12 cellular contexts compared by ENCODE assay signal in the genomic region with DNA sequence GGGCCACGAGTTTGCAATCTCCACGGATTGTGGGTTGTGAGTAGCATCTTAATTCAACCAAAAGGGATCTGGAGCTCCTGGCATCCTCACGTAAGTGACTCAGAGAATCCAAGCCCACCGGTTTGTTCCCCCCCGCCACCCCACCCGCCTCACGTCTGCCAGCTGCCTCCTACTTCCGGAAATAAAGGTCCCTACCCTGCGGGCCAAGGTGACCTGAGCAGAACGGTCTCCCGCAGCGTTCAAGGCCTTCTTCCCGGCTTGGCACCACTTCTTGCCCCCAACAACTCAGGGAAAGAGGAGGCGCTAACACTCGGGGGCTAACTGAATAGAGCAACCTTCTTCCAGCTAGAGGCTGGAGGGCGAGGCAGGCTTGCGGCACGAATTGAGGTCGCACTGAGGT. TPM values are rescaled to one million over a fixed set of nuclear protein-coding genes. Genes with fewer than 3 reads are reported as not detected.
DNase-seq lines count a peak whose midpoint lies in the region; ATAC-seq, FAIRE-seq and TF ChIP-seq lines count a peak whose summit lies in the region.
"Had no signal": no experiment of that assay in that cellular context is flagged by ENCODE, and none has a peak within 500 bp of the region (broad histone marks: within the 10 kb centered on the region; RNA-seq: fewer than 3 reads in every experiment).

No MANE protein-coding gene starts in this region.

- H2AFZ ChIP-seq in astrocyte (ENCODE audit: low read depth, low read length) (peak overlapping the region; percentile 83), mesenchymal stem cell (ENCODE audit: low read depth, low read length) (no peak overlapping the region)

- no peaks in the 10 kb centered on the region for H4K20me1 ChIP-seq in astrocyte (ENCODE audit: insufficient read depth, low read length)

- H3K4me3 Mint-ChIP-seq in CD8-positive, alpha-beta memory T cell = peak overlapping the region in 5 of 7 donors; percentile 16 to 71 (median 60)
- no peak overlapping the region for H3K4me3 Mint-ChIP-seq in astrocyte (ENCODE audit: unreplicated experiment)

- 68% methylated on average over 19 of the region's 19 CpGs for WGBS in mesenchymal stem cell
- 22 to 30% (median 27%) methylated on average over 19 of the region's 19 CpGs for WGBS in psoas muscle, 3 donors

- H3K4me3 ChIP-seq in AG10803 (ENCODE audit: low read length) (peak overlapping the region; percentile 12; the same call in 1 of the 2 replicates), astrocyte (ENCODE audit: insufficient read depth, low read depth, low read length) (peak overlapping the region; percentile 24), mesenchymal stem cell (ENCODE audit: insufficient read depth in 1 of 2, low read depth in 1 of 2, low read length in 2 of 2) (peak overlapping the region in 1 of 2 experiments; percentile 50), psoas muscle (no peak overlapping the region)
- H3K4me3 ChIP-seq in CD8-positive, alpha-beta memory T cell (ENCODE audit: low read length) = no peak overlapping the region

- no peak overlapping the region for H2BK15ac ChIP-seq in mesenchymal stem cell (ENCODE audit: low read depth, poor library complexity, severe bottlenecking)

- peak overlapping the region; percentile 52 for H4K8ac ChIP-seq in mesenchymal stem cell (ENCODE audit: low read length)

- H3K27ac ChIP-seq in CD8-positive, alpha-beta memory T cell (ENCODE audit: low read depth, low read length) = no peak overlapping the region
- no peak overlapping the region for H3K27ac ChIP-seq in astrocyte (ENCODE audit: low read depth, low read length)
- no peak overlapping the region for H3K27ac ChIP-seq in mesenchymal stem cell (ENCODE audit: low read length, poor library complexity, severe bottlenecking)
- no peak overlapping the region for H3K27ac ChIP-seq in psoas muscle

- no peak overlapping the region for H2BK120ac ChIP-seq in mesenchymal stem cell (ENCODE audit: low read depth, low read length)

- peak overlapping the region; percentile 11 for H4K91ac ChIP-seq in mesenchymal stem cell (ENCODE audit: low read length)

- H3K36me3 ChIP-seq in CD8-positive, alpha-beta memory T cell (ENCODE audit: insufficient read depth, low read length) = no peaks in the 10 kb centered on the region
- H3K36me3 ChIP-seq in astrocyte (ENCODE audit: insufficient read depth, low read length) = no peaks in the 10 kb centered on the region
- H3K36me3 ChIP-seq in mesenchymal stem cell (ENCODE audit: control insufficient read depth in 1 of 2, insufficient read depth in 2 of 2, low read depth in 1 of 2, low read length in 2 of 2) = peaks cover 0 to 3% of the 10 kb centered on the region in 2 experiments
- H3K36me3 ChIP-seq in psoas muscle (ENCODE audit: insufficient read depth in 1 of 2, low read depth in 1 of 2) = no peaks in the 10 kb centered on the region

- DNase-seq in AG10803 (ENCODE audit: low read depth) (no peak), astrocyte (ENCODE audit: low read depth) (no peak), mesenchymal stem cell (no peak), psoas muscle (no peak), GDM1 (lab: John Stamatoyannopoulos, UW) (no peak), OCI-M1 (lab: John Stamatoyannopoulos, UW) (no peak)
- DNase-seq in CD8-positive, alpha-beta memory T cell = no peak
- DNase-seq: NCI-H748 treated with DMSO at 0.1 percent for 48 hours had no signal

- no peaks in the 10 kb centered on the region for H3K79me1 ChIP-seq in mesenchymal stem cell (replicated peaks; ENCODE audit: low read length, poor library complexity, severe bottlenecking)

- peaks cover 11% of the 10 kb centered on the region for H3K4me1 ChIP-seq in CD8-positive, alpha-beta memory T cell (ENCODE audit: insufficient read depth, low read length)
- peaks cover 49% of the 10 kb centered on the region for H3K4me1 ChIP-seq in astrocyte (ENCODE audit: insufficient read depth, low read length)
- H3K4me1 ChIP-seq in mesenchymal stem cell (ENCODE audit: control insufficient read depth, insufficient read depth, low read depth, low read length) = peaks cover 53% of the 10 kb centered on the region
- H3K4me1 ChIP-seq in psoas muscle = peaks cover 24% of the 10 kb centered on the region

- H3K4me2 ChIP-seq in astrocyte (ENCODE audit: low read length) (peak overlapping the region; percentile 79), mesenchymal stem cell (ENCODE audit: low read length, poor library complexity, severe bottlenecking) (no peak overlapping the region)

- no peaks in the 10 kb centered on the region for H3K9me3 Mint-ChIP-seq in CD8-positive, alpha-beta memory T cell
- H3K9me3 Mint-ChIP-seq in astrocyte (ENCODE audit: unreplicated experiment) = peaks cover 4% of the 10 kb centered on the region

- no peaks in the 10 kb centered on the region for H3K79me2 ChIP-seq in astrocyte (ENCODE audit: insufficient read depth, low read length)

- H3K9ac ChIP-seq in astrocyte (ENCODE audit: low read length) (no peak overlapping the region), mesenchymal stem cell (ENCODE audit: low read length) (no peak overlapping the region)

- TF ChIP-seq CTCF in AG10803 (conservative IDR thresholded peaks at IDR 0.05; ENCODE audit: low read length) (no peak), astrocyte (IDR thresholded peaks at IDR 0.05; ENCODE audit: insufficient read depth, low read depth, low read length) (no peak), psoas muscle (IDR thresholded peaks at IDR 0.05) (no peak)

- no peaks in the 10 kb centered on the region for H3K9me3 ChIP-seq in CD8-positive, alpha-beta memory T cell (ENCODE audit: low read length)
- H3K9me3 ChIP-seq in astrocyte (ENCODE audit: insufficient read depth, low read depth, low read length) (no peaks in the 10 kb centered on the region), mesenchymal stem cell (ENCODE audit: control insufficient read depth, low read length) (no peaks in the 10 kb centered on the region), psoas muscle (no peaks in the 10 kb centered on the region)
- H3K9me3 ChIP-seq: Caco-2 had no signal

- FAIRE-seq in astrocyte (lab: Jason Lieb, UNC) = no peak

- H3K27me3 ChIP-seq in CD8-positive, alpha-beta memory T cell (ENCODE audit: insufficient read depth, low read length, poor library complexity, severe bottlenecking) = peaks cover 35% of the 10 kb centered on the region
- H3K27me3 ChIP-seq in astrocyte (ENCODE audit: insufficient read depth, low read length) = peaks cover 20% of the 10 kb centered on the region
- peaks cover 28 to 37% of the 10 kb centered on the region in 2 experiments for H3K27me3 ChIP-seq in mesenchymal stem cell (ENCODE audit: control insufficient read depth in 1 of 2, insufficient read depth in 1 of 2, low read length in 2 of 2)
- H3K27me3 ChIP-seq in psoas muscle (ENCODE audit: insufficient read depth in 3 of 3, low read length in 2 of 3) = peaks cover 0 to 54% (median 15%) of the 10 kb centered on the region in 3 donors

- H3K14ac ChIP-seq in mesenchymal stem cell (ENCODE audit: low read length in 2 of 2) = no peak overlapping the region

- H3K4ac ChIP-seq in mesenchymal stem cell (ENCODE audit: low read depth in 1 of 2, low read length in 2 of 2) = peak overlapping the region in 1 of 2 experiments; percentile 32

- H2AK5ac ChIP-seq in mesenchymal stem cell (ENCODE audit: low read length, severe bottlenecking) = no peak overlapping the region

- POLR2A ChIA-PET in CD8-positive, alpha-beta memory T cell (lab: Charles Lee) = no interaction called here

- no peak overlapping the region for H2BK5ac ChIP-seq in mesenchymal stem cell (ENCODE audit: low read depth, low read length, poor library complexity, severe bottlenecking)

- no peaks in the 10 kb centered on the region for H3K36me3 Mint-ChIP-seq in CD8-positive, alpha-beta memory T cell
- no peaks in the 10 kb centered on the region for H3K36me3 Mint-ChIP-seq in astrocyte (ENCODE audit: low read depth, unreplicated experiment)

- no peak overlapping the region for H3K27ac Mint-ChIP-seq in CD8-positive, alpha-beta memory T cell
- H3K27ac Mint-ChIP-seq in astrocyte (ENCODE audit: unreplicated experiment) = no peak overlapping the region

- no peak overlapping the region for H3K23ac ChIP-seq in mesenchymal stem cell (ENCODE audit: low read length in 2 of 2)

- H3K27me3 Mint-ChIP-seq in CD8-positive, alpha-beta memory T cell = peaks cover 43 to 70% of the 10 kb centered on the region in 2 donors
- peaks cover 23% of the 10 kb centered on the region for H3K27me3 Mint-ChIP-seq in astrocyte (ENCODE audit: low read depth, unreplicated experiment)

- H3K4me1 Mint-ChIP-seq in CD8-positive, alpha-beta memory T cell = peaks cover 10 to 22% (median 12%) of the 10 kb centered on the region in 3 donors
- H3K4me1 Mint-ChIP-seq in astrocyte (ENCODE audit: low read depth, unreplicated experiment) = peaks cover 47% of the 10 kb centered on the region

- intact Hi-C loops in psoas muscle (cut with DNase I) = no loop called here

- H3K18ac ChIP-seq in mesenchymal stem cell (ENCODE audit: low read depth in 1 of 2, low read length in 2 of 2) = peak overlapping the region in 1 of 2 experiments; percentile 59

- ATAC-seq in psoas muscle = no peak
- ATAC-seq in GM19324 (IDR thresholded peaks at IDR 0.05; ENCODE audit: low FRiP score, unreplicated experiment) = no peak

- peak overlapping the region in 1 of 2 experiments; percentile 75 for H2BK12ac ChIP-seq in mesenchymal stem cell (ENCODE audit: low read length in 2 of 2)

- CTCF ChIA-PET in CD8-positive, alpha-beta memory T cell (lab: Charles Lee) = interaction anchor here (0.8 kb wide), 1 partner anchor 45 kb away, joined by 4 read pairs; no protein-coding TSS in a partner anchor

RNA-seq across cellular contexts. Expression of gene GPRIN1, which starts 8.8 kb away (rescaled TPM):
- total RNA-seq in CD8-positive, alpha-beta memory T cell = 1 to 10 TPM; 2.3 to 2.7 TPM
- 0.43 TPM for polyA plus RNA-seq in CD8-positive, alpha-beta memory T cell
- total RNA-seq in astrocyte = 6.8 and 8.2 TPM in 2 replicates
- polyA plus RNA-seq in mesenchymal stem cell (2013, experiment 1 of 2) = 5.0 TPM
- 4.9 TPM for polyA plus RNA-seq in mesenchymal stem cell (2013, experiment 2 of 2)
- under 1 TPM; 0.21 to 0.71 (median 0.37) TPM for total RNA-seq in psoas muscle
- polyA plus RNA-seq in psoas muscle = 1 to 10 TPM in 1 of 3 donors, under 1 TPM in 2; 0.18 to 1.2 (median 0.23) TPM

RNA-seq across cellular contexts. Expression of gene SNCB, which starts 11.6 kb away (rescaled TPM):
- not detected for total RNA-seq in CD8-positive, alpha-beta memory T cell
- not detected for polyA plus RNA-seq in CD8-positive, alpha-beta memory T cell
- 2.7 and 3.4 TPM in 2 replicates for total RNA-seq in astrocyte
- polyA plus RNA-seq in mesenchymal stem cell (2013, experiment 1 of 2) = 1.0 TPM
- polyA plus RNA-seq in mesenchymal stem cell (2013, experiment 2 of 2) = 1.0 TPM
- 1 to 10 TPM in 1 of 4 donors, under 1 TPM in 3; 0.32 to 1.2 (median 0.78) TPM for total RNA-seq in psoas muscle
- under 1 TPM; 0.34 to 0.42 (median 0.38) TPM for polyA plus RNA-seq in psoas muscle
- total RNA-seq: Caco-2, Right ventricle myocardium superior had no signal

RNA-seq across cellular contexts. Expression of gene EIF4E1B, which starts 11.7 kb away (rescaled TPM):
- total RNA-seq in CD8-positive, alpha-beta memory T cell = not detected
- polyA plus RNA-seq in CD8-positive, alpha-beta memory T cell = not detected
- not detected in 2 replicates for total RNA-seq in astrocyte
- polyA plus RNA-seq in mesenchymal stem cell (2013, experiment 1 of 2) = not detected
- polyA plus RNA-seq in mesenchymal stem cell (2013, experiment 2 of 2) = not detected
- total RNA-seq in psoas muscle = not detected
- polyA plus RNA-seq in psoas muscle = under 1 TPM in 2 of 3 donors, not detected in 1; 0.04 to 0.62 TPM
- total RNA-seq: Caco-2, right cardiac atrium, Right ventricle myocardium superior had no signal
- polyA plus RNA-seq: right cardiac atrium had no signal

RNA-seq across cellular contexts. Expression of gene TSPAN17, which starts 28.5 kb away (rescaled TPM):
- total RNA-seq in CD8-positive, alpha-beta memory T cell = 10 to 100 TPM; 37.4 to 38.8 TPM
- polyA plus RNA-seq in CD8-positive, alpha-beta memory T cell = 26.2 TPM
- total RNA-seq in astrocyte = 56.5 and 57.2 TPM in 2 replicates
- polyA plus RNA-seq in mesenchymal stem cell (2013, experiment 1 of 2) = 37.2 TPM
- polyA plus RNA-seq in mesenchymal stem cell (2013, experiment 2 of 2) = 39.4 TPM
- 10 to 100 TPM; 22.5 to 31.2 (median 28.2) TPM for total RNA-seq in psoas muscle
- polyA plus RNA-seq in psoas muscle = 10 to 100 TPM; 24.1 to 51.9 (median 25.8) TPM

Comparison
In these comparisons a context has a peak if more than half of its experiments do, and no peak if none do; other contexts are left out.
1. H3K4me3 ChIP-seq: peak in AG10803 (single experiment) and astrocyte (single experiment); none in CD8-positive, alpha-beta memory T cell (single experiment) and psoas muscle (single experiment).